In genomic region chr17:42378597-42379594, GRCh38 we compare ENCODE assay signal across 8 cellular contexts. TPM values are rescaled to one million over a fixed set of nuclear protein-coding genes. Genes with fewer than 3 reads are reported as not detected.
DNase-seq lines count a peak whose midpoint lies in the region; ATAC-seq and TF ChIP-seq lines count a peak whose summit lies in the region.

No MANE protein-coding gene starts in this region.

- H3K9me3 Mint-ChIP-seq in CD8-positive, alpha-beta T cell, result no peaks in the 10 kb centered on the region

- H3K9me3 ChIP-seq in CD8-positive, alpha-beta T cell (ENCODE audit: low read length), result no peaks in the 10 kb centered on the region
- H3K9me3 ChIP-seq in vagina, result no peaks in the 10 kb centered on the region

- H3K27ac ChIP-seq in CD8-positive, alpha-beta T cell (ENCODE audit: low read depth, low read length), result no peak overlapping the region
- H3K27ac ChIP-seq in vagina, result peak overlapping the region; percentile 79

- no peak for TF ChIP-seq POLR2A in vagina (IDR thresholded peaks at IDR 0.05)

- H3K36me3 Mint-ChIP-seq in CD8-positive, alpha-beta T cell, result peaks cover 18% of the 10 kb centered on the region

- H3K27ac Mint-ChIP-seq in CD8-positive, alpha-beta T cell, result peak overlapping the region; percentile 85

- peak overlapping the region; percentile 30 for H3K4me3 ChIP-seq in CD8-positive, alpha-beta T cell (ENCODE audit: low read depth, low read length)
- H3K4me3 ChIP-seq in vagina, result peak overlapping the region; percentile 25 to 30

- peaks cover 68% of the 10 kb centered on the region for H3K4me1 Mint-ChIP-seq in CD8-positive, alpha-beta T cell (ENCODE audit: low read depth)

- H3K4me3 Mint-ChIP-seq in CD8-positive, alpha-beta T cell, result peak overlapping the region; percentile 82

- DNase-seq in CD8-positive, alpha-beta T cell, result no peak
- DNase-seq in M059J (ENCODE audit: low read depth) (peak; percentile 46), lung microvascular endothelial cell (ENCODE audit: low read depth in 2 of 2) (peak; percentile 48 to 58), vagina (ENCODE audit: extremely low spot score in 2 of 2) (no peak), RKO (ENCODE audit: low spot score) (no peak), NCI-H524 treated with DMSO at 0.1 percent for 48 hours (lab: John Stamatoyannopoulos, UW) (no peak)
- peak; percentile 10 for DNase-seq in central memory CD4-positive, alpha-beta T cell

- intact Hi-C loops in CD8-positive, alpha-beta T cell (cut with DNase I, micrococcal nuclease), result loop anchor here in 1 of 2 experiments (1.0 kb wide), 1 partner anchor 24 kb away; no protein-coding TSS in a partner anchor
- intact Hi-C loops in vagina (cut with DNase I), result no loop called here

- peaks cover 27% of the 10 kb centered on the region for H3K4me1 ChIP-seq in CD8-positive, alpha-beta T cell (ENCODE audit: insufficient read depth, low read length)
- H3K4me1 ChIP-seq in vagina, result peaks cover 79% of the 10 kb centered on the region

- TF ChIP-seq CTCF in CD8-positive, alpha-beta T cell (IDR thresholded peaks at IDR 0.05), result no peak
- no peak for TF ChIP-seq CTCF in vagina (IDR thresholded peaks at IDR 0.05)

- no peaks in the 10 kb centered on the region for H3K36me3 ChIP-seq in CD8-positive, alpha-beta T cell (ENCODE audit: insufficient read depth, low read length)
- no peaks in the 10 kb centered on the region for H3K36me3 ChIP-seq in vagina

- H3K27me3 ChIP-seq in CD8-positive, alpha-beta T cell (ENCODE audit: insufficient read depth, low read length), result no peaks in the 10 kb centered on the region
- no peaks in the 10 kb centered on the region for H3K27me3 ChIP-seq in vagina

- no peaks in the 10 kb centered on the region for H3K27me3 Mint-ChIP-seq in CD8-positive, alpha-beta T cell (ENCODE audit: low read depth)

- ATAC-seq in CD8-positive, alpha-beta T cell, result peak; percentile 67
- ATAC-seq in HG02852 (IDR thresholded peaks at IDR 0.05; ENCODE audit: unreplicated experiment), result no peak

- CTCF ChIA-PET in CD8-positive, alpha-beta T cell (lab: Charles Lee), result interaction anchor here (1.1 to 1.5 kb wide), 3 partner anchors 10 to 67 kb away, joined by 3 to 4 read pairs (median 3); no protein-coding TSS in a partner anchor

- POLR2A ChIA-PET in CD8-positive, alpha-beta T cell (lab: Charles Lee), result interaction anchor here (0.7 to 3.5 kb wide), 3 partner anchors 10 to 428 kb away, joined by 3 to 22 read pairs (median 4); partner anchors contain the start of gene STAT3

RNA-seq across cellular contexts. Expression of gene STAT3, which starts 9.3 kb away (rescaled TPM):
- 100 to 1,000 TPM; 338 to 343 TPM for total RNA-seq in CD8-positive, alpha-beta T cell
- 69.3 and 112 TPM in 2 replicates for total RNA-seq in M059J (2014; rRNA removed; shearing (Covaris generic))
- total RNA-seq in lung microvascular endothelial cell (61.5 and 80.0 TPM in 2 replicates), vagina (210 TPM)

RNA-seq across cellular contexts. Expression of gene CAVIN1, which starts 44.2 kb away (rescaled TPM):
- total RNA-seq in CD8-positive, alpha-beta T cell, result not detected
- total RNA-seq in M059J (2014; rRNA removed; shearing (Covaris generic)), result 233 and 412 TPM in 2 replicates
- total RNA-seq in lung microvascular endothelial cell (342 and 371 TPM in 2 replicates), vagina (268 TPM)

Comparison
In these comparisons a context has a peak if more than half of its experiments do, and no peak if none do; other contexts are left out.
1. DNase-seq: peak in M059J (single experiment), central memory CD4-positive, alpha-beta T cell (single experiment) and lung microvascular endothelial cell (2 of 2); none in CD8-positive, alpha-beta T cell (0 of 7), vagina (0 of 2), RKO (single experiment) and NCI-H524 treated with DMSO at 0.1 percent for 48 hours (single experiment).
2. RNA of gene CAVIN1, which starts 44.2 kb away (total RNA-seq): 233 to 412 TPM in M059J, 342 to 371 TPM in lung microvascular endothelial cell and 268 TPM in vagina (single experiment); not detected in CD8-positive, alpha-beta T cell; every median in the first group is over 100 times any median in the second.